Comparison of ENCODE assay signal across 18 cellular contexts in genomic region chr2:100853909-100854810, GRCh38. TPM values are rescaled to one million over a fixed set of nuclear protein-coding genes. Genes with fewer than 3 reads are reported as not detected.
DNase-seq lines count a peak whose midpoint lies in the region; ATAC-seq, FAIRE-seq and TF ChIP-seq lines count a peak whose summit lies in the region.
"Had no signal": no experiment of that assay in that cellular context is flagged by ENCODE, and none has a peak within 500 bp of the region (broad histone marks: within the 10 kb centered on the region; RNA-seq: fewer than 3 reads in every experiment).

No MANE protein-coding gene starts in this region.

- TF ChIP-seq POLR2A in A549 (IDR thresholded peaks at IDR 0.05; ENCODE audit: low read length) (no peak), body of pancreas (IDR thresholded peaks at IDR 0.05) (no peak), right lobe of liver (IDR thresholded peaks at IDR 0.05) (no peak)

- H3K27ac ChIP-seq in A549 (peak overlapping the region; percentile 69 to 72), body of pancreas (no peak overlapping the region), right lobe of liver (no peak overlapping the region), ascending aorta (no peak overlapping the region)
- H3K27ac ChIP-seq: WERI-Rb-1 had no signal

- H3K27me3 ChIP-seq in body of pancreas, result no peaks in the 10 kb centered on the region
- H3K27me3 ChIP-seq in right lobe of liver, result no peaks in the 10 kb centered on the region
- no peaks in the 10 kb centered on the region for H3K27me3 ChIP-seq in ascending aorta

- TF ChIP-seq EP300 in A549 (IDR thresholded peaks at IDR 0.05), result no peak

- peaks cover 73% of the 10 kb centered on the region for H3K4me1 ChIP-seq in A549
- H3K4me1 ChIP-seq in body of pancreas, result peaks cover 29% of the 10 kb centered on the region
- peaks cover 0 to 4% (median 0%) of the 10 kb centered on the region in 4 donors for H3K4me1 ChIP-seq in right lobe of liver
- H3K4me1 ChIP-seq in ascending aorta, result no peaks in the 10 kb centered on the region

- H3K4me3 ChIP-seq in A549 (no peak overlapping the region), body of pancreas (no peak overlapping the region), right lobe of liver (no peak overlapping the region), ascending aorta (no peak overlapping the region)

- peak; percentile 40 to 73; a peak in 5 of 6 replicates for ATAC-seq in A549
- ATAC-seq in body of pancreas, result peak; percentile 39
- ATAC-seq in right lobe of liver, result peak; percentile 48 to 78 (median 62)
- ATAC-seq in HG02981 (IDR thresholded peaks at IDR 0.05; ENCODE audit: unreplicated experiment), result no peak

- CTCF ChIA-PET in A549 (lab: Yijun Ruan, JAX), result interaction anchor here (0.7 to 1.4 kb wide), 3 partner anchors 45 to 248 kb away, joined by 3 to 4 read pairs (median 3); no protein-coding TSS in a partner anchor

- intact Hi-C loops in body of pancreas (cut with DNase I), result no loop called here
- intact Hi-C loops in right lobe of liver (cut with DNase I), result no loop called here
- intact Hi-C loops in ascending aorta (cut with DNase I), result no loop called here

- peak overlapping the region; percentile 60 for H3K4me2 ChIP-seq in A549

- 72% methylated on average over 10 of the region's 10 CpGs for WGBS in A549 (ENCODE audit: missing lambda C conversion rate)
- 72 to 75% methylated on average over 9 to 10 of the region's 10 CpGs for WGBS in body of pancreas, 2 donors
- 84% methylated on average over 7 of the region's 10 CpGs for WGBS in right lobe of liver (ENCODE audit: insufficient coverage, low coverage, low lambda C conversion rate, missing lambda C conversion rate)

- H3K36me3 ChIP-seq in body of pancreas (replicated peaks in 1 of 2; ENCODE audit: insufficient read depth in 1 of 2, low read depth in 2 of 2), result no peaks in the 10 kb centered on the region
- no peaks in the 10 kb centered on the region for H3K36me3 ChIP-seq in right lobe of liver
- H3K36me3 ChIP-seq in ascending aorta, result no peaks in the 10 kb centered on the region
- H3K36me3 ChIP-seq: WERI-Rb-1 had no signal

- no peak for TF ChIP-seq CTCF in A549 (IDR thresholded peaks at IDR 0.05)
- no peak for TF ChIP-seq CTCF in body of pancreas (IDR thresholded peaks at IDR 0.05)
- TF ChIP-seq CTCF in right lobe of liver (IDR thresholded peaks at IDR 0.05), result no peak
- no peak for TF ChIP-seq CTCF in ascending aorta (IDR thresholded peaks at IDR 0.05)

- POLR2A ChIA-PET in A549 (lab: Yijun Ruan, JAX), result interaction anchor here (1.3 to 1.8 kb wide), 2 partner anchors 29 to 49 kb away, joined by 3 to 6 read pairs; no protein-coding TSS in a partner anchor

- no peaks in the 10 kb centered on the region for H3K9me3 ChIP-seq in A549
- no peaks in the 10 kb centered on the region for H3K9me3 ChIP-seq in body of pancreas
- H3K9me3 ChIP-seq in right lobe of liver, result no peaks in the 10 kb centered on the region
- H3K9me3 ChIP-seq in ascending aorta, result no peaks in the 10 kb centered on the region

- peak in 1 of 2 experiments; percentile 58 for DNase-seq in A549 (ENCODE audit: low read depth in 1 of 2, low spot score in 1 of 2)
- peak; percentile 46 for DNase-seq in M059J (ENCODE audit: low read depth)
- no peak for DNase-seq in body of pancreas
- no peak for DNase-seq in right lobe of liver
- no peak for DNase-seq in ascending aorta (ENCODE audit: low spot score in 2 of 2)
- no peak for DNase-seq in amniotic stem cell (lab: John Stamatoyannopoulos, UW)
- no peak for DNase-seq in activated CD8-positive, alpha-beta memory T cell treated with anti-CD3 and anti-CD28 coated beads, Interleukin-2, amount 50 U/mL, for 48 hours
- DNase-seq: ACHN; activated CD8-positive, alpha-beta memory T cell treated with anti-CD3 and anti-CD28 coated beads for 24 hours; activated effector memory CD4-positive, alpha-beta T cell treated with Interleukin-2 at 50 U/mL for 16 hours; immature natural killer cell; NCI-H1436; NCI-H226; stimulated activated naive CD4-positive, alpha-beta T cell treated with Interleukin-2 at 50 U/mL for 16 hours; WERI-Rb-1 had no signal

- TF ChIP-seq RAD21 in A549 (conservative IDR thresholded peaks at IDR 0.05 in 1 of 2, IDR thresholded peaks at IDR 0.05 in 1 of 2), result no peak

- FAIRE-seq in A549 (lab: Jason Lieb, UNC), result no peak
- FAIRE-seq: endothelial cell of umbilical vein had no signal

TF ChIP-seq in A549, 52 proteins besides CTCF, POLR2A, EP300 and RAD21:
- no peak for TF ChIP-seq PBX3 (IDR thresholded peaks at IDR 0.05)
- TF ChIP-seq E2F6 (IDR thresholded peaks at IDR 0.05; ENCODE audit: borderline replicate concordance, low read depth), result 0 out of 2 replicates have a peak, but pooled peaks have one; percentile 6
- TF ChIP-seq USF2 (IDR thresholded peaks at IDR 0.05), result peak; percentile 66

RNA-seq across cellular contexts. Expression of gene NPAS2, which starts 34.2 kb away (rescaled TPM):
- polyA plus RNA-seq in A549 (2011; rRNA removed), result 56.1 and 106 TPM in 2 replicates
- 51.6 and 76.5 TPM in 2 replicates for polyA plus RNA-seq in A549 (2012; cell fraction: cytosol; rRNA removed)
- 147 and 167 TPM in 2 replicates for polyA plus RNA-seq in A549 (2012; cell fraction: nucleus; rRNA removed)
- 27.5 to 31.5 TPM (median 31.4 TPM) in 3 replicates for polyA plus RNA-seq in A549 (2017; fragmentation: RNase III; extraction: RNeasy Plus Mini Kit Qiagen cat#74134 plus additional on column Dnase treatment)
- polyA minus RNA-seq in A549 (2011; rRNA and poly(A)+ RNA removed), result 73.2 and 96.6 TPM in 2 replicates
- 3.6 and 5.3 TPM in 2 replicates for total RNA-seq in M059J (2014; rRNA removed; shearing (Covaris generic))
- total RNA-seq in body of pancreas, result 10 to 100 TPM; 32.7 to 51.7 TPM
- 10 to 100 TPM in 5 of 6 experiments, 1 to 10 TPM in 1; 8.8 to 33.3 (median 24.5) TPM for total RNA-seq in right lobe of liver
- 72.6 TPM for total RNA-seq in ascending aorta
- total RNA-seq: G401 had no signal
- polyA plus RNA-seq: immature natural killer cell had no signal

Comparison
In these comparisons a context has a peak if more than half of its experiments do, and no peak if none do; other contexts are left out.
1. H3K27ac ChIP-seq: peak in A549 (2 of 2); none in body of pancreas (0 of 4), right lobe of liver (0 of 3) and ascending aorta (0 of 2).